Comparison of ENCODE assay signal across 1 cellular context in the genomic region with DNA sequence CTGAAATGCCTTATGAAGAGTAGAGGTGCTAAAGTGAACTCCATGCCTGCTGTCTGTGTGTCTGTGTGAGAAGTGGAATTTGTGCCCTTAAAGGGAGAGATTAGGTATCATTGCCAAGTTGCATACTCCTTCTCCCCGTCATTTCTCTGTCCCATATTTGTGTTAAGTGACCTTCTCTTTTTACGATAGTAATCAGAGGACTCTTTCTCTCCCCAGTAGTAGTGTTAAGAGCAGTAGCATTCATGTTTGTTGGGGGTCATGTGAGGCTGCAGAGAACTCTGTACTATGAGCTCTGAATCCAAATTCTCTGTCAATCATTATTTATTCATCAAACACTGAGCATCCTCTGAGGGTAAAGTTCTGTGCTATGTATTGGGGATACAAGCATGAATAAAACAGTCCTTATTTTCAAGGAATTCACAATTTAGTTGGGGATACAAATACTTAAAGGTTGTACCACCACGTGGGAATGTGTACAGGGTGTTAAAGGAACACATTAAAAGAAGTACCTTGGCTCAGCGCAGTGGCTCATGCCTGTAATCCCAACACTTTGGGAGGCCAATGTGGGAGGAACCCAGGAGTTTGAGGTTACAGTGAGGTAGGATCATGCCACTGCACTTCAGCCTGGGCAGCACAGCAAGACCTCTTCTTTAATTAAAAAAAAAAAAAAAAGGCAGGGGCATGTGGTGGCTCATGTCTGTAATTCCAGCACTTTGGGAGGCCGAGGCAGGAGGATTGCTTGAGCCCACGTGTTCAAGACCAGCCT.
A peak's percentile ranks its signal among the peaks of the same experiment; 100 is the strongest.
TF ChIP-seq lines count a peak whose summit lies in the region.

No MANE protein-coding gene starts in this region.

TF ChIP-seq in HepG2, 621 proteins besides CTCF, POLR2A, EP300 and RAD21 (continued from another document and continues in another):
- TF ChIP-seq, protein P1, sequence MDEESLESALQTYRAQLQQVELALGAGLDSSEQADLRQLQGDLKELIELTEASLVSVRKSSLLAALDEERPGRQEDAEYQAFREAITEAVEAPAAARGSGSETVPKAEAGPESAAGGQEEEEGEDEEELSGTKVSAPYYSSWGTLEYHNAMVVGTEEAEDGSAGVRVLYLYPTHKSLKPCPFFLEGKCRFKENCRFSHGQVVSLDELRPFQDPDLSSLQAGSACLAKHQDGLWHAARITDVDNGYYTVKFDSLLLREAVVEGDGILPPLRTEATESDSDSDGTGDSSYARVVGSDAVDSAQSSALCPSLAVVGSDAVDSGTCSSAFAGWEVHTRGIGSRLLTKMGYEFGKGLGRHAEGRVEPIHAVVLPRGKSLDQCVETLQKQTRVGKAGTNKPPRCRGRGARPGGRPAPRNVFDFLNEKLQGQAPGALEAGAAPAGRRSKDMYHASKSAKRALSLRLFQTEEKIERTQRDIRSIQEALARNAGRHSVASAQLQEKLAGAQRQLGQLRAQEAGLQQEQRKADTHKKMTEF (CRISPR knock-in tag; IDR thresholded peaks at IDR 0.05) = peak; percentile 33; the same call in 1 of the 2 replicates
- TF ChIP-seq ZNF766 (CRISPR knock-in tag; IDR thresholded peaks at IDR 0.05; ENCODE audit: borderline replicate concordance) = no peak
- TF ChIP-seq, protein P2, sequence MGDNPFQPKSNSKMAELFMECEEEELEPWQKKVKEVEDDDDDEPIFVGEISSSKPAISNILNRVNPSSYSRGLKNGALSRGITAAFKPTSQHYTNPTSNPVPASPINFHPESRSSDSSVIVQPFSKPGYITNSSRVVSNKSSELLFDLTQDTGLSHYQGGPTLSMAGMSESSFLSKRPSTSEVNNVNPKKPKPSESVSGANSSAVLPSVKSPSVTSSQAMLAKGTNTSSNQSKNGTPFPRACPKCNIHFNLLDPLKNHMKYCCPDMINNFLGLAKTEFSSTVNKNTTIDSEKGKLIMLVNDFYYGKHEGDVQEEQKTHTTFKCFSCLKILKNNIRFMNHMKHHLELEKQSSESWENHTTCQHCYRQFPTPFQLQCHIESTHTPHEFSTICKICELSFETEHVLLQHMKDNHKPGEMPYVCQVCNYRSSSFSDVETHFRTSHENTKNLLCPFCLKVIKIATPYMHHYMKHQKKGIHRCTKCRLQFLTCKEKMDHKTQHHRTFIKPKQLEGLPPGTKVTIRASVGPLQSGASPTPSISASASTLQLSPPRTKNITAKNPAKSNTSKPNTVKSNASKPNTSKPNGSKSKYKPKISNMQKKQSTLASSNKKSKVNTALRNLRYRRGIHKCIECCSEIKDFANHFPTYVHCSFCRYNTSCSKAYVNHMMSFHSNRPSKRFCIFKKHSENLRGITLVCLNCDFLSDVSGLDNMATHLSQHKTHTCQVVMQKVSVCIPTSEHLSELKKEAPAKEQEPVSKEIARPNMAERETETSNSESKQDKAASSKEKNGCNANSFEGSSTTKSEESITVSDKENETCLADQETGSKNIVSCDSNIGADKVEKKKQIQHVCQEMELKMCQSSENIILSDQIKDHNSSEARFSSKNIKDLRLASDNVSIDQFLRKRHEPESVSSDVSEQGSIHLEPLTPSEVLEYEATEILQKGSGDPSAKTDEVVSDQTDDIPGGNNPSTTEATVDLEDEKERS (CRISPR knock-in tag; IDR thresholded peaks at IDR 0.05) = no peak
- no peak for TF ChIP-seq ZNF354B (CRISPR knock-in tag; IDR thresholded peaks at IDR 0.05)
- TF ChIP-seq SMARCC2 (IDR thresholded peaks at IDR 0.05) = no peak
- no peak for TF ChIP-seq ZNF781 (CRISPR knock-in tag; IDR thresholded peaks at IDR 0.05; ENCODE audit: borderline replicate concordance, not compliant biosample characterization)
- no peak for TF ChIP-seq AHR (CRISPR knock-in tag; IDR thresholded peaks at IDR 0.05)
- no peak for TF ChIP-seq ZNF343 (CRISPR knock-in tag; IDR thresholded peaks at IDR 0.05)
- peak; percentile 56; the same call in 1 of the 2 replicates for TF ChIP-seq HMG20A (CRISPR knock-in tag; IDR thresholded peaks at IDR 0.05; ENCODE audit: borderline replicate concordance)
- TF ChIP-seq, protein P3, sequence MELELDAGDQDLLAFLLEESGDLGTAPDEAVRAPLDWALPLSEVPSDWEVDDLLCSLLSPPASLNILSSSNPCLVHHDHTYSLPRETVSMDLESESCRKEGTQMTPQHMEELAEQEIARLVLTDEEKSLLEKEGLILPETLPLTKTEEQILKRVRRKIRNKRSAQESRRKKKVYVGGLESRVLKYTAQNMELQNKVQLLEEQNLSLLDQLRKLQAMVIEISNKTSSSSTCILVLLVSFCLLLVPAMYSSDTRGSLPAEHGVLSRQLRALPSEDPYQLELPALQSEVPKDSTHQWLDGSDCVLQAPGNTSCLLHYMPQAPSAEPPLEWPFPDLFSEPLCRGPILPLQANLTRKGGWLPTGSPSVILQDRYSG (CRISPR knock-in tag; IDR thresholded peaks at IDR 0.05) = no peak
- TF ChIP-seq NR2F1 (CRISPR knock-in tag; IDR thresholded peaks at IDR 0.05) = 0 out of 4 replicates have a peak, but pooled peaks of 1 of the 2 experiments have one; percentile 10
- TF ChIP-seq ZNF256 (CRISPR knock-in tag; conservative IDR thresholded peaks at IDR 0.05) = no peak
- TF ChIP-seq SUZ12 (IDR thresholded peaks at IDR 0.05; ENCODE audit: low read depth, low read length) = no peak
- no peak for TF ChIP-seq HNRNPLL (IDR thresholded peaks at IDR 0.05; ENCODE audit: low read depth, low read length, poor library complexity, severe bottlenecking)
- no peak for TF ChIP-seq SNAI1 (CRISPR knock-in tag; IDR thresholded peaks at IDR 0.05; ENCODE audit: borderline replicate concordance)
- no peak; the same call in 1 of the 2 replicates for TF ChIP-seq ZNF292 (CRISPR knock-in tag; IDR thresholded peaks at IDR 0.05; ENCODE audit: borderline replicate concordance, low read depth)
- TF ChIP-seq HNRNPL (IDR thresholded peaks at IDR 0.05; ENCODE audit: low read depth, low read length) = no peak
- peak; percentile 8; the same call in 1 of the 2 replicates for TF ChIP-seq POLR2G (IDR thresholded peaks at IDR 0.05; ENCODE audit: low read depth, low read length)
- TF ChIP-seq ZNF205 (CRISPR knock-in tag; IDR thresholded peaks at IDR 0.05) = no peak
- TF ChIP-seq, protein P4, sequence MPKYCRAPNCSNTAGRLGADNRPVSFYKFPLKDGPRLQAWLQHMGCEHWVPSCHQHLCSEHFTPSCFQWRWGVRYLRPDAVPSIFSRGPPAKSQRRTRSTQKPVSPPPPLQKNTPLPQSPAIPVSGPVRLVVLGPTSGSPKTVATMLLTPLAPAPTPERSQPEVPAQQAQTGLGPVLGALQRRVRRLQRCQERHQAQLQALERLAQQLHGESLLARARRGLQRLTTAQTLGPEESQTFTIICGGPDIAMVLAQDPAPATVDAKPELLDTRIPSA (CRISPR knock-in tag; IDR thresholded peaks at IDR 0.05; ENCODE audit: borderline replicate concordance) = no peak
- peak; percentile 44 for TF ChIP-seq NR2C2 (CRISPR knock-in tag; IDR thresholded peaks at IDR 0.05; ENCODE audit: borderline replicate concordance)
- peak; percentile 42; the same call in 1 of the 2 replicates for TF ChIP-seq MIER2 (CRISPR knock-in tag; IDR thresholded peaks at IDR 0.05)
- 0 out of 2 replicates have a peak, but pooled peaks have one; percentile 30 for TF ChIP-seq ZBTB20 (CRISPR knock-in tag; IDR thresholded peaks at IDR 0.05; ENCODE audit: borderline replicate concordance, low read depth)
- no peak for TF ChIP-seq HMG20B (CRISPR knock-in tag; conservative IDR thresholded peaks at IDR 0.05)
- peak; percentile 68; the same call in 1 of the 2 replicates for TF ChIP-seq SOX5 (CRISPR knock-in tag; IDR thresholded peaks at IDR 0.05; ENCODE audit: borderline replicate concordance)
- TF ChIP-seq, protein P5, sequence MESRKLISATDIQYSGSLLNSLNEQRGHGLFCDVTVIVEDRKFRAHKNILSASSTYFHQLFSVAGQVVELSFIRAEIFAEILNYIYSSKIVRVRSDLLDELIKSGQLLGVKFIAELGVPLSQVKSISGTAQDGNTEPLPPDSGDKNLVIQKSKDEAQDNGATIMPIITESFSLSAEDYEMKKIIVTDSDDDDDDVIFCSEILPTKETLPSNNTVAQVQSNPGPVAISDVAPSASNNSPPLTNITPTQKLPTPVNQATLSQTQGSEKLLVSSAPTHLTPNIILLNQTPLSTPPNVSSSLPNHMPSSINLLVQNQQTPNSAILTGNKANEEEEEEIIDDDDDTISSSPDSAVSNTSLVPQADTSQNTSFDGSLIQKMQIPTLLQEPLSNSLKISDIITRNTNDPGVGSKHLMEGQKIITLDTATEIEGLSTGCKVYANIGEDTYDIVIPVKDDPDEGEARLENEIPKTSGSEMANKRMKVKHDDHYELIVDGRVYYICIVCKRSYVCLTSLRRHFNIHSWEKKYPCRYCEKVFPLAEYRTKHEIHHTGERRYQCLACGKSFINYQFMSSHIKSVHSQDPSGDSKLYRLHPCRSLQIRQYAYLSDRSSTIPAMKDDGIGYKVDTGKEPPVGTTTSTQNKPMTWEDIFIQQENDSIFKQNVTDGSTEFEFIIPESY (CRISPR knock-in tag; IDR thresholded peaks at IDR 0.05) = no peak
- TF ChIP-seq FOXP1 (IDR thresholded peaks at IDR 0.05) = no peak
- peak; percentile 59 for TF ChIP-seq FOXP1 (CRISPR knock-in tag; IDR thresholded peaks at IDR 0.05)
- TF ChIP-seq, protein P6, sequence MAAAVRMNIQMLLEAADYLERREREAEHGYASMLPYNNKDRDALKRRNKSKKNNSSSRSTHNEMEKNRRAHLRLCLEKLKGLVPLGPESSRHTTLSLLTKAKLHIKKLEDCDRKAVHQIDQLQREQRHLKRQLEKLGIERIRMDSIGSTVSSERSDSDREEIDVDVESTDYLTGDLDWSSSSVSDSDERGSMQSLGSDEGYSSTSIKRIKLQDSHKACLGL (CRISPR knock-in tag; IDR thresholded peaks at IDR 0.05) = no peak
- TF ChIP-seq SMC3 (IDR thresholded peaks at IDR 0.05; ENCODE audit: low read length) = no peak; the same call in 1 of the 2 replicates
- TF ChIP-seq MED13 (CRISPR knock-in tag; IDR thresholded peaks at IDR 0.05) = 0 out of 2 replicates have a peak, but pooled peaks have one; percentile 23
- TF ChIP-seq SCMH1 (CRISPR knock-in tag; IDR thresholded peaks at IDR 0.05; ENCODE audit: borderline replicate concordance) = no peak
- TF ChIP-seq, protein P7, sequence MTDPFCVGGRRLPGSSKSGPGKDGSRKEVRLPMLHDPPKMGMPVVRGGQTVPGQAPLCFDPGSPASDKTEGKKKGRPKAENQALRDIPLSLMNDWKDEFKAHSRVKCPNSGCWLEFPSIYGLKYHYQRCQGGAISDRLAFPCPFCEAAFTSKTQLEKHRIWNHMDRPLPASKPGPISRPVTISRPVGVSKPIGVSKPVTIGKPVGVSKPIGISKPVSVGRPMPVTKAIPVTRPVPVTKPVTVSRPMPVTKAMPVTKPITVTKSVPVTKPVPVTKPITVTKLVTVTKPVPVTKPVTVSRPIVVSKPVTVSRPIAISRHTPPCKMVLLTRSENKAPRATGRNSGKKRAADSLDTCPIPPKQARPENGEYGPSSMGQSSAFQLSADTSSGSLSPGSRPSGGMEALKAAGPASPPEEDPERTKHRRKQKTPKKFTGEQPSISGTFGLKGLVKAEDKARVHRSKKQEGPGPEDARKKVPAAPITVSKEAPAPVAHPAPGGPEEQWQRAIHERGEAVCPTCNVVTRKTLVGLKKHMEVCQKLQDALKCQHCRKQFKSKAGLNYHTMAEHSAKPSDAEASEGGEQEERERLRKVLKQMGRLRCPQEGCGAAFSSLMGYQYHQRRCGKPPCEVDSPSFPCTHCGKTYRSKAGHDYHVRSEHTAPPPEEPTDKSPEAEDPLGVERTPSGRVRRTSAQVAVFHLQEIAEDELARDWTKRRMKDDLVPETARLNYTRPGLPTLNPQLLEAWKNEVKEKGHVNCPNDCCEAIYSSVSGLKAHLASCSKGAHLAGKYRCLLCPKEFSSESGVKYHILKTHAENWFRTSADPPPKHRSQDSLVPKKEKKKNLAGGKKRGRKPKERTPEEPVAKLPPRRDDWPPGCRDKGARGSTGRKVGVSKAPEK (CRISPR knock-in tag; IDR thresholded peaks at IDR 0.05; ENCODE audit: borderline replicate concordance) = no peak
- TF ChIP-seq ZNF598 (CRISPR knock-in tag; IDR thresholded peaks at IDR 0.05; ENCODE audit: borderline replicate concordance) = no peak
- TF ChIP-seq KLF12 (CRISPR knock-in tag; IDR thresholded peaks at IDR 0.05; ENCODE audit: borderline replicate concordance) = no peak
- TF ChIP-seq DMAP1 (CRISPR knock-in tag; IDR thresholded peaks at IDR 0.05) = no peak
- TF ChIP-seq, protein P8, sequence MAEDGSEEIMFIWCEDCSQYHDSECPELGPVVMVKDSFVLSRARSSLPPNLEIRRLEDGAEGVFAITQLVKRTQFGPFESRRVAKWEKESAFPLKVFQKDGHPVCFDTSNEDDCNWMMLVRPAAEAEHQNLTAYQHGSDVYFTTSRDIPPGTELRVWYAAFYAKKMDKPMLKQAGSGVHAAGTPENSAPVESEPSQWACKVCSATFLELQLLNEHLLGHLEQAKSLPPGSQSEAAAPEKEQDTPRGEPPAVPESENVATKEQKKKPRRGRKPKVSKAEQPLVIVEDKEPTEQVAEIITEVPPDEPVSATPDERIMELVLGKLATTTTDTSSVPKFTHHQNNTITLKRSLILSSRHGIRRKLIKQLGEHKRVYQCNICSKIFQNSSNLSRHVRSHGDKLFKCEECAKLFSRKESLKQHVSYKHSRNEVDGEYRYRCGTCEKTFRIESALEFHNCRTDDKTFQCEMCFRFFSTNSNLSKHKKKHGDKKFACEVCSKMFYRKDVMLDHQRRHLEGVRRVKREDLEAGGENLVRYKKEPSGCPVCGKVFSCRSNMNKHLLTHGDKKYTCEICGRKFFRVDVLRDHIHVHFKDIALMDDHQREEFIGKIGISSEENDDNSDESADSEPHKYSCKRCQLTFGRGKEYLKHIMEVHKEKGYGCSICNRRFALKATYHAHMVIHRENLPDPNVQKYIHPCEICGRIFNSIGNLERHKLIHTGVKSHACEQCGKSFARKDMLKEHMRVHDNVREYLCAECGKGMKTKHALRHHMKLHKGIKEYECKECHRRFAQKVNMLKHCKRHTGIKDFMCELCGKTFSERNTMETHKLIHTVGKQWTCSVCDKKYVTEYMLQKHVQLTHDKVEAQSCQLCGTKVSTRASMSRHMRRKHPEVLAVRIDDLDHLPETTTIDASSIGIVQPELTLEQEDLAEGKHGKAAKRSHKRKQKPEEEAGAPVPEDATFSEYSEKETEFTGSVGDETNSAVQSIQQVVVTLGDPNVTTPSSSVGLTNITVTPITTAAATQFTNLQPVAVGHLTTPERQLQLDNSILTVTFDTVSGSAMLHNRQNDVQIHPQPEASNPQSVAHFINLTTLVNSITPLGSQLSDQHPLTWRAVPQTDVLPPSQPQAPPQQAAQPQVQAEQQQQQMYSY (CRISPR knock-in tag; IDR thresholded peaks at IDR 0.05) = no peak
- TF ChIP-seq, protein P9, sequence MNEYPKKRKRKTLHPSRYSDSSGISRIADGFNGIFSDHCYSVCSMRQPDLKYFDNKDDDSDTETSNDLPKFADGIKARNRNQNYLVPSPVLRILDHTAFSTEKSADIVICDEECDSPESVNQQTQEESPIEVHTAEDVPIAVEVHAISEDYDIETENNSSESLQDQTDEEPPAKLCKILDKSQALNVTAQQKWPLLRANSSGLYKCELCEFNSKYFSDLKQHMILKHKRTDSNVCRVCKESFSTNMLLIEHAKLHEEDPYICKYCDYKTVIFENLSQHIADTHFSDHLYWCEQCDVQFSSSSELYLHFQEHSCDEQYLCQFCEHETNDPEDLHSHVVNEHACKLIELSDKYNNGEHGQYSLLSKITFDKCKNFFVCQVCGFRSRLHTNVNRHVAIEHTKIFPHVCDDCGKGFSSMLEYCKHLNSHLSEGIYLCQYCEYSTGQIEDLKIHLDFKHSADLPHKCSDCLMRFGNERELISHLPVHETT (CRISPR knock-in tag; conservative IDR thresholded peaks at IDR 0.05) = no peak
